In genomic region chrX:118761950-118762725, GRCh38 we compare ENCODE assay signal across 14 cellular contexts. TPM values are rescaled to one million over a fixed set of nuclear protein-coding genes. Genes with fewer than 3 reads are reported as not detected.
DNase-seq lines count a peak whose midpoint lies in the region; ATAC-seq and TF ChIP-seq lines count a peak whose summit lies in the region.
"Had no signal": no experiment of that assay in that cellular context is flagged by ENCODE, and none has a peak within 500 bp of the region (broad histone marks: within the 10 kb centered on the region; RNA-seq: fewer than 3 reads in every experiment).

No MANE protein-coding gene starts in this region.

- H2AFZ ChIP-seq in MM.1S (ENCODE audit: low read length) (no peak overlapping the region), PC-9 (no peak overlapping the region)

- H3K27me3 ChIP-seq in MM.1S (replicated peaks; ENCODE audit: insufficient read depth, low read length), result no peaks in the 10 kb centered on the region
- no peaks in the 10 kb centered on the region for H3K27me3 ChIP-seq in psoas muscle (ENCODE audit: insufficient read depth in 3 of 3, low read length in 2 of 3)
- no peaks in the 10 kb centered on the region for H3K27me3 ChIP-seq in PC-9 (ENCODE audit: insufficient read depth, low read depth)

- DNase-seq in NCI-H2081 (lab: John Stamatoyannopoulos, UW), result peak; percentile 20 to 37
- DNase-seq in NCI-H2081 treated with DMSO at 0.1 percent for 48 hours (lab: John Stamatoyannopoulos, UW), result no peak
- no peak for DNase-seq in MM.1S
- peak; percentile 8 for DNase-seq in cerebellum (ENCODE audit: low spot score)
- DNase-seq in psoas muscle, result no peak
- DNase-seq in activated gamma-delta T cell treated with Interleukin-2 at 50 U/mL for 16 hours, result no peak
- DNase-seq in PC-9, result no peak
- DNase-seq: activated CD4-positive, alpha-beta T cell treated with anti-CD3 and anti-CD28 coated beads, Interleukin-2, amount 50 U/mL, for 4 hours; activated naive CD4-positive, alpha-beta T cell treated with anti-CD3 and anti-CD28 coated beads, Interleukin-2, amount 10 ng/mL, durations not matched to agents 7 days and 5 days; left cardiac atrium; pancreas; stimulated activated CD4-positive, alpha-beta T cell treated with anti-CD3 and anti-CD28 coated beads, Interleukin-4, amount 100 ng/mL, for 1 hour; T-cell had no signal

- H3K4me1 ChIP-seq in MM.1S (ENCODE audit: low read length) (no peaks in the 10 kb centered on the region), psoas muscle (peaks cover 12% of the 10 kb centered on the region), PC-9 (replicated peaks; ENCODE audit: insufficient read depth) (no peaks in the 10 kb centered on the region)
- H3K4me1 ChIP-seq: pancreas had no signal

- H3K36me3 ChIP-seq in MM.1S (replicated peaks; ENCODE audit: insufficient read depth, low read length) (no peaks in the 10 kb centered on the region), psoas muscle (ENCODE audit: insufficient read depth in 1 of 2, low read depth in 1 of 2) (no peaks in the 10 kb centered on the region), PC-9 (ENCODE audit: low read depth) (peaks cover 12% of the 10 kb centered on the region; the same call in 1 of the 2 replicates)
- H3K36me3 ChIP-seq: pancreas had no signal

- H3K4me3 ChIP-seq in MM.1S (ENCODE audit: low read length) (no peak overlapping the region), psoas muscle (no peak overlapping the region), PC-9 (no peak overlapping the region)
- H3K4me3 ChIP-seq: pancreas had no signal

- ATAC-seq in psoas muscle (peak; percentile 47 to 82 (median 76)), HG03025 (IDR thresholded peaks at IDR 0.05; ENCODE audit: low FRiP score, unreplicated experiment) (no peak)
- ATAC-seq: left cardiac atrium, pancreas, T-cell had no signal

- H4K20me1 ChIP-seq in MM.1S (ENCODE audit: insufficient read depth, low read length) (no peaks in the 10 kb centered on the region), PC-9 (ENCODE audit: insufficient read depth) (no peaks in the 10 kb centered on the region)

- no peaks in the 10 kb centered on the region for H3F3A ChIP-seq in MM.1S (ENCODE audit: insufficient read depth, low read length)
- H3F3A ChIP-seq in PC-9 (ENCODE audit: insufficient read depth, low read depth), result 0 out of 2 replicates have a peak, but pooled peaks cover 5% of the 10 kb centered on the region

- POLR2A ChIA-PET in PC-9 (lab: Charles Lee; ENCODE audit: unreplicated experiment), result no interaction called here

- intact Hi-C loops in psoas muscle (cut with DNase I), result no loop called here
- intact Hi-C loops in PC-9 (cut with micrococcal nuclease; ENCODE audit: unreplicated experiment), result no loop called here

- 32 to 40% (median 38%) methylated on average over 5 of the region's 5 CpGs for WGBS in psoas muscle, 3 donors

- H3K9me3 ChIP-seq in MM.1S (replicated peaks; ENCODE audit: insufficient read depth, low read length) (no peaks in the 10 kb centered on the region), psoas muscle (no peaks in the 10 kb centered on the region), PC-9 (ENCODE audit: insufficient read depth, low read depth) (no peaks in the 10 kb centered on the region)
- H3K9me3 ChIP-seq: pancreas had no signal

- H3K79me2 ChIP-seq in MM.1S (ENCODE audit: low read length) (no peaks in the 10 kb centered on the region), PC-9 (ENCODE audit: low read depth) (no peaks in the 10 kb centered on the region)

- H3K27ac ChIP-seq in MM.1S (ENCODE audit: low read length) (no peak overlapping the region), psoas muscle (no peak overlapping the region), PC-9 (no peak overlapping the region)
- H3K27ac ChIP-seq: pancreas had no signal

- peak; percentile 22; the same call in 1 of the 2 replicates for TF ChIP-seq CTCF in MM.1S (IDR thresholded peaks at IDR 0.05; ENCODE audit: low read length)
- no peak for TF ChIP-seq CTCF in psoas muscle (IDR thresholded peaks at IDR 0.05)
- TF ChIP-seq CTCF in PC-9 (conservative IDR thresholded peaks at IDR 0.05), result no peak; the same call in 1 of the 2 replicates

- H3K9ac ChIP-seq in MM.1S (ENCODE audit: low read length), result no peak overlapping the region

- BruUV-seq in PC-9 (replicated peaks; lab: Mats Ljungman, UMichigan), result no TSS peak

- CTCF ChIA-PET in PC-9 (lab: Charles Lee), result interaction anchor here (0.6 kb wide), 1 partner anchor 158 kb away, joined by 3 read pairs; no protein-coding TSS in a partner anchor

- no peak overlapping the region for H3K4me2 ChIP-seq in MM.1S (ENCODE audit: low read depth, low read length)
- no peak overlapping the region for H3K4me2 ChIP-seq in PC-9

- no peaks in the 10 kb centered on the region for H3K9me2 ChIP-seq in MM.1S (replicated peaks; ENCODE audit: insufficient read depth, low read length)
- H3K9me2 ChIP-seq in PC-9 (ENCODE audit: insufficient read depth), result no peaks in the 10 kb centered on the region

RNA-seq across cellular contexts. Expression of gene IL13RA1, which starts 34.7 kb away (rescaled TPM):
- total RNA-seq in cerebellum, result 6.7 TPM
- 10 to 100 TPM; 32.8 to 56.1 (median 41.5) TPM for total RNA-seq in psoas muscle
- 10 to 100 TPM; 16.9 to 27.0 (median 23.5) TPM for polyA plus RNA-seq in psoas muscle
- total RNA-seq in PC-9 (2021), result 85.3 and 106 TPM in 2 replicates

Comparison
In these comparisons a context has a peak if more than half of its experiments do, and no peak if none do; other contexts are left out.
1. DNase-seq: peak in NCI-H2081 (2 of 2) and cerebellum (single experiment); none in NCI-H2081 treated with DMSO at 0.1 percent for 48 hours (single experiment), MM.1S (single experiment), psoas muscle (0 of 2), activated gamma-delta T cell treated with Interleukin-2 at 50 U/mL for 16 hours (single experiment) and PC-9 (0 of 2).